16 cellular contexts compared by ENCODE assay signal in genomic region chr1:164473544-164473943, GRCh38.
DNase-seq lines count a peak whose midpoint lies in the region; ATAC-seq and TF ChIP-seq lines count a peak whose summit lies in the region.
"Had no signal": no experiment of that assay in that cellular context is flagged by ENCODE, and none has a peak within 500 bp of the region (broad histone marks: within the 10 kb centered on the region; RNA-seq: fewer than 3 reads in every experiment).

No MANE protein-coding gene starts in this region.

- no peaks in the 10 kb centered on the region for H3K79me2 ChIP-seq in hepatocyte

- H3K4me1 ChIP-seq in HEK293 (ENCODE audit: control insufficient read depth, insufficient read depth, low read length) (no peaks in the 10 kb centered on the region), adrenal gland (replicated peaks in 1 of 2) (peaks cover 0 to 4% of the 10 kb centered on the region in 2 donors), hepatocyte (ENCODE audit: insufficient read depth) (no peaks in the 10 kb centered on the region)

- no peak for TF ChIP-seq POLR2A in adrenal gland (IDR thresholded peaks at IDR 0.05)

- H3K4me3 ChIP-seq in HEK293 (ENCODE audit: low read depth, low read length), result no peak overlapping the region
- H3K4me3 ChIP-seq in adrenal gland, result no peak overlapping the region
- H3K4me3 ChIP-seq in hepatocyte, result no peak overlapping the region

- H3K9me3 ChIP-seq in HEK293 (ENCODE audit: control insufficient read depth, insufficient read depth, low read depth, low read length) (no peaks in the 10 kb centered on the region), adrenal gland (replicated peaks in 1 of 3) (no peaks in the 10 kb centered on the region), hepatocyte (ENCODE audit: low read depth) (no peaks in the 10 kb centered on the region)

- H3K4me2 ChIP-seq in hepatocyte, result peak overlapping the region; percentile 21

- ATAC-seq in GM21576 (IDR thresholded peaks at IDR 0.05; ENCODE audit: unreplicated experiment), result no peak

- DNase-seq in A172 (ENCODE audit: low spot score) (peak; percentile 39), adrenal gland (peak in 4 of 7 donors; percentile 13 to 24 (median 20)), hepatocyte (ENCODE audit: low spot score) (peak; percentile 34), GM13976 (ENCODE audit: low spot score) (no peak), activated gamma-delta T cell (lab: John Stamatoyannopoulos, UW) (no peak), NCI-H2171 treated with DMSO at 0.1 percent for 48 hours (lab: John Stamatoyannopoulos, UW) (no peak)
- DNase-seq: ACHN; CD4-positive, alpha-beta memory T cell; DMS79 treated with DMSO at 0.1 percent for 48 hours; H9; Kasumi-1; NCI-H1105 treated with DMSO at 0.1 percent for 48 hours; NCI-H1694 treated with DMSO at 0.1 percent for 48 hours; NCI-H526 treated with DMSO at 0.1 percent for 48 hours had no signal

- H3K9me2 ChIP-seq in hepatocyte (replicated peaks; ENCODE audit: insufficient read depth), result no peaks in the 10 kb centered on the region

- intact Hi-C loops in adrenal gland (cut with DNase I), result no loop called here

- H3K27ac ChIP-seq in HEK293 (ENCODE audit: extremely low read depth, low read depth, low read length), result no peak overlapping the region
- no peak overlapping the region for H3K27ac ChIP-seq in adrenal gland
- peak overlapping the region; percentile 43 for H3K27ac ChIP-seq in hepatocyte

- H3K27me3 ChIP-seq in adrenal gland, result no peaks in the 10 kb centered on the region
- no peaks in the 10 kb centered on the region for H3K27me3 ChIP-seq in hepatocyte

- WGBS in adrenal gland, 4 donors, result 49 to 56% (median 51%) methylated on average over 3 of the region's 3 CpGs
- 63% methylated on average over 3 of the region's 3 CpGs for WGBS in hepatocyte (ENCODE audit: low lambda C conversion rate, missing lambda C conversion rate)

- in situ Hi-C loops in GM13976 (cut with MboI; ENCODE audit: low sequenced_read_pairs, unreplicated experiment), result no loop called here

- POLR2A ChIA-PET in HEK293 (lab: Yijun Ruan, JAX), result interaction anchor here (0.6 to 2.2 kb wide), 3 partner anchors 12 to 122 kb away, joined by 3 to 9 read pairs (median 7); partner anchors contain the start of gene PBX1

- H4K20me1 ChIP-seq in hepatocyte (ENCODE audit: insufficient read depth, poor library complexity, severe bottlenecking), result no peaks in the 10 kb centered on the region

- no peak overlapping the region for H2AFZ ChIP-seq in hepatocyte

- no peaks in the 10 kb centered on the region for H3K36me3 ChIP-seq in HEK293 (ENCODE audit: control insufficient read depth in 2 of 2, insufficient read depth in 1 of 2, low read length in 2 of 2)
- H3K36me3 ChIP-seq in adrenal gland (replicated peaks in 1 of 2), result no peaks in the 10 kb centered on the region
- no peaks in the 10 kb centered on the region for H3K36me3 ChIP-seq in hepatocyte (replicated peaks; ENCODE audit: insufficient read depth, low read depth)

- CTCF ChIA-PET in HEK293 (lab: Yijun Ruan, JAX), result interaction anchor here (0.6 kb wide), 1 partner anchor 439 kb away, joined by 3 read pairs; no protein-coding TSS in a partner anchor

- TF ChIP-seq CTCF in HEK293 (tag by site-specific recombination; IDR thresholded peaks at IDR 0.05), result no peak
- no peak for TF ChIP-seq CTCF in adrenal gland (IDR thresholded peaks at IDR 0.05)
- no peak for TF ChIP-seq CTCF in hepatocyte (IDR thresholded peaks at IDR 0.05; ENCODE audit: poor library complexity)
- no peak for TF ChIP-seq CTCF in GM13976 (IDR thresholded peaks at IDR 0.05; ENCODE audit: borderline replicate concordance, control extremely low read depth, extremely low read depth, insufficient read depth, missing control alignments)

TF ChIP-seq in HEK293, 187 proteins besides CTCF, POLR2A, EP300 and RAD21:
- TF ChIP-seq ZNF16 (tag by site-specific recombination; IDR thresholded peaks at IDR 0.05; ENCODE audit: low read depth), result no peak
- TF ChIP-seq ZNF138 (tag by site-specific recombination; IDR thresholded peaks at IDR 0.05; ENCODE audit: borderline replicate concordance), result no peak
- TF ChIP-seq SP7 (tag by site-specific recombination; IDR thresholded peaks at IDR 0.05), result 0 out of 2 replicates have a peak, but pooled peaks have one; percentile 19
- TF ChIP-seq HOXA7 (CRISPR knock-in tag; IDR thresholded peaks at IDR 0.05; ENCODE audit: borderline replicate concordance), result no peak
TF ChIP-seq in HEK293: peak in this region for 1.

Comparison
In these comparisons a context has a peak if more than half of its experiments do, and no peak if none do; other contexts are left out.
1. DNase-seq: peak in A172 (single experiment), adrenal gland (4 of 7) and hepatocyte (single experiment); none in GM13976 (single experiment), activated gamma-delta T cell (single experiment) and NCI-H2171 treated with DMSO at 0.1 percent for 48 hours (single experiment).